In genomic region chr19:53102701-53103140, GRCh38 we compare ENCODE assay signal across 8 cellular contexts. TPM values are rescaled to one million over a fixed set of nuclear protein-coding genes. Genes with fewer than 3 reads are reported as not detected.
DNase-seq lines count a peak whose midpoint lies in the region; ATAC-seq and TF ChIP-seq lines count a peak whose summit lies in the region.

No MANE protein-coding gene starts in this region.

- H3K27ac ChIP-seq in right lobe of liver = peak overlapping the region; percentile 73 to 91 (median 83)

- DNase-seq in activated gamma-delta T cell treated with Interleukin-2 at 50 U/mL for 16 hours (peak; percentile 21), activated gamma-delta T cell (lab: John Stamatoyannopoulos, UW) (no peak), UCSD-AML1 (lab: John Stamatoyannopoulos, UW; ENCODE audit: unreplicated experiment) (peak; percentile 58), choroid plexus epithelial cell (ENCODE audit: low read depth) (peak; percentile 60), right lobe of liver (peak in 2 of 3 donors; percentile 40 to 57), mesenteric fat pad (ENCODE audit: low spot score) (no peak)
- DNase-seq in stimulated activated CD8-positive, alpha-beta memory T cell treated with anti-CD3 and anti-CD28 coated beads, Interleukin-15, amount 100 ng/mL, for 48 hours (ENCODE audit: low read depth in 2 of 2) = peak; percentile 5 to 26

- H3K36me3 ChIP-seq in right lobe of liver = no peaks in the 10 kb centered on the region

- H3K4me3 ChIP-seq in choroid plexus epithelial cell (ENCODE audit: low read depth, low read length) = peak overlapping the region; percentile 96
- peak overlapping the region; percentile 62 to 93 (median 75) for H3K4me3 ChIP-seq in right lobe of liver

- intact Hi-C loops in right lobe of liver (cut with DNase I) = no loop called here

- H3K9me3 ChIP-seq in right lobe of liver = no peaks in the 10 kb centered on the region

- ATAC-seq in HG03432 (IDR thresholded peaks at IDR 0.05; ENCODE audit: unreplicated experiment) = peak; percentile 30
- ATAC-seq in right lobe of liver = peak in 3 of 4 donors; percentile 12 to 23 (median 17)

- peaks cover 0 to 4% (median 0%) of the 10 kb centered on the region in 4 donors for H3K4me1 ChIP-seq in right lobe of liver

- TF ChIP-seq POLR2A in right lobe of liver (IDR thresholded peaks at IDR 0.05) = no peak

- WGBS in right lobe of liver (ENCODE audit: insufficient coverage, low coverage, low lambda C conversion rate, missing lambda C conversion rate) = under 1% methylated on average over 22 of the region's 28 CpGs

- H3K27me3 ChIP-seq in right lobe of liver = no peaks in the 10 kb centered on the region

- TF ChIP-seq CTCF in choroid plexus epithelial cell (conservative IDR thresholded peaks at IDR 0.05; ENCODE audit: low read depth, low read length) = no peak
- no peak for TF ChIP-seq CTCF in right lobe of liver (IDR thresholded peaks at IDR 0.05)

RNA-seq across cellular contexts. Expression of gene ZNF160, which starts 0.5 kb away (rescaled TPM):
- total RNA-seq in right lobe of liver = 10 to 100 TPM in 5 of 6 experiments, 1 to 10 TPM in 1; 6.6 to 18.9 (median 13.9) TPM
- total RNA-seq in mesenteric fat pad = 32.8 TPM

RNA-seq across cellular contexts. Expression of gene ZNF415, which starts 30.0 kb away (rescaled TPM):
- total RNA-seq in right lobe of liver (1 to 10 TPM in 1 of 6 experiments, under 1 TPM in 5; 0.12 to 1.3 (median 0.47) TPM), mesenteric fat pad (12.7 TPM)

RNA-seq across cellular contexts. Expression of gene ZNF347, which starts 56.1 kb away (rescaled TPM):
- total RNA-seq in right lobe of liver = 1 to 10 TPM in 5 of 6 experiments, under 1 TPM in 1; 0.70 to 4.2 (median 2.0) TPM
- total RNA-seq in mesenteric fat pad = 9.7 TPM

RNA-seq across cellular contexts. Expression of gene ERVV-2, which starts 58.2 kb away (rescaled TPM):
- total RNA-seq in right lobe of liver (not detected), mesenteric fat pad (not detected)

Comparison
In these comparisons a context has a peak if more than half of its experiments do, and no peak if none do; other contexts are left out.
1. DNase-seq: peak in activated gamma-delta T cell treated with Interleukin-2 at 50 U/mL for 16 hours (single experiment), UCSD-AML1 (single experiment), choroid plexus epithelial cell (single experiment), right lobe of liver (2 of 3) and stimulated activated CD8-positive, alpha-beta memory T cell treated with anti-CD3 and anti-CD28 coated beads, Interleukin-15, amount 100 ng/mL, for 48 hours (2 of 2); none in activated gamma-delta T cell (single experiment) and mesenteric fat pad (single experiment).